Comparison of ENCODE assay signal across 8 cellular contexts in genomic region chr6:125191916-125192609, GRCh38. TPM values are rescaled to one million over a fixed set of nuclear protein-coding genes. Genes with fewer than 3 reads are reported as not detected.
DNase-seq lines count a peak whose midpoint lies in the region; ATAC-seq and TF ChIP-seq lines count a peak whose summit lies in the region.

No MANE protein-coding gene starts in this region.

- no peak overlapping the region for H3K9ac ChIP-seq in smooth muscle cell (ENCODE audit: low read depth)

- H2AFZ ChIP-seq in smooth muscle cell (ENCODE audit: low read depth), result peak overlapping the region; percentile 4

- peak overlapping the region; percentile 37 for H3K4me2 ChIP-seq in smooth muscle cell

- H3K4me3 ChIP-seq in SJSA1 (no peak overlapping the region), right cardiac atrium (ENCODE audit: low read length) (no peak overlapping the region), smooth muscle cell (no peak overlapping the region)

- H3F3A ChIP-seq in smooth muscle cell (ENCODE audit: low read depth), result no peaks in the 10 kb centered on the region

- H3K27me3 ChIP-seq in SJSA1 (replicated peaks) (no peaks in the 10 kb centered on the region), right cardiac atrium (ENCODE audit: control insufficient read depth, insufficient read depth) (no peaks in the 10 kb centered on the region), smooth muscle cell (ENCODE audit: low read depth) (no peaks in the 10 kb centered on the region)

- WGBS in right cardiac atrium, result 40% methylated on average over 5 of the region's 5 CpGs
- WGBS in smooth muscle cell (ENCODE audit: low lambda C conversion rate), result 36% methylated on average over 5 of the region's 5 CpGs

- H3K27ac ChIP-seq in SJSA1 (no peak overlapping the region), right cardiac atrium (ENCODE audit: low read length) (no peak overlapping the region), smooth muscle cell (ENCODE audit: low read depth) (peak overlapping the region; percentile 46)

- no peaks in the 10 kb centered on the region for H3K9me3 ChIP-seq in SJSA1 (replicated peaks)
- no peaks in the 10 kb centered on the region for H3K9me3 ChIP-seq in right cardiac atrium (ENCODE audit: control insufficient read depth, low read length)
- H3K9me3 ChIP-seq in smooth muscle cell (replicated peaks; ENCODE audit: low read depth), result no peaks in the 10 kb centered on the region

- DNase-seq in GM04504 (ENCODE audit: low read depth), result peak; percentile 53
- DNase-seq in HuH-7 (ENCODE audit: low spot score), result peak; percentile 41
- DNase-seq in SJSA1 (ENCODE audit: low read depth in 1 of 2, low spot score in 2 of 2), result peak; percentile 63 to 74
- peak; percentile 52 for DNase-seq in activated naive CD4-positive, alpha-beta T cell treated with anti-CD3 and anti-CD28 coated beads, Interleukin-2, amount 50 U/mL, for 16 hours
- peak; percentile 34 to 58 (median 52) for DNase-seq in right cardiac atrium
- DNase-seq in smooth muscle cell (lab: John Stamatoyannopoulos, UW; ENCODE audit: unreplicated experiment), result no peak
- no peak for DNase-seq in effector CD8-positive, alpha-beta T cell (lab: John Stamatoyannopoulos, UW)

- TF ChIP-seq CTCF in smooth muscle cell (IDR thresholded peaks at IDR 0.05; ENCODE audit: borderline replicate concordance, insufficient read depth, poor library complexity, severe bottlenecking), result peak; percentile 75

- no peaks in the 10 kb centered on the region for H3K36me3 ChIP-seq in SJSA1
- no peaks in the 10 kb centered on the region for H3K36me3 ChIP-seq in smooth muscle cell (ENCODE audit: low read depth)

- H3K4me1 ChIP-seq in SJSA1 (replicated peaks) (peaks cover 19% of the 10 kb centered on the region), right cardiac atrium (ENCODE audit: control insufficient read depth, insufficient read depth, low read length) (no peaks in the 10 kb centered on the region), smooth muscle cell (ENCODE audit: low read depth) (peaks cover 23% of the 10 kb centered on the region)

- intact Hi-C loops in right cardiac atrium (cut with DNase I), result no loop called here

- no peaks in the 10 kb centered on the region for H4K20me1 ChIP-seq in smooth muscle cell (ENCODE audit: low read depth)

- H3K79me2 ChIP-seq in smooth muscle cell (ENCODE audit: low read depth), result no peaks in the 10 kb centered on the region

- ATAC-seq in GM21723 (IDR thresholded peaks at IDR 0.05; ENCODE audit: unreplicated experiment) (peak; percentile 98), right cardiac atrium (peak; percentile 81 to 87)

RNA-seq across cellular contexts. Expression of gene TPD52L1, which starts 38.5 kb away (rescaled TPM):
- total RNA-seq in SJSA1 (2014; rRNA removed; shearing (Covaris generic)), result 39.2 and 47.9 TPM in 2 replicates
- total RNA-seq in right cardiac atrium (10 to 100 TPM; 14.9 to 29.5 (median 18.2) TPM), smooth muscle cell (44.5 and 65.8 TPM in 2 replicates)
- polyA plus RNA-seq in right cardiac atrium (36.1 TPM), smooth muscle cell (15.3 and 38.5 TPM in 2 replicates)

Comparison
In these comparisons a context has a peak if more than half of its experiments do, and no peak if none do; other contexts are left out.
1. DNase-seq: peak in GM04504 (single experiment), HuH-7 (single experiment), SJSA1 (2 of 2), activated naive CD4-positive, alpha-beta T cell treated with anti-CD3 and anti-CD28 coated beads, Interleukin-2, amount 50 U/mL, for 16 hours (single experiment) and right cardiac atrium (3 of 3); none in smooth muscle cell (single experiment) and effector CD8-positive, alpha-beta T cell (single experiment).